Comparison of ENCODE assay signal across 10 cellular contexts in genomic region chr11:110778351-110778750, GRCh38.
DNase-seq lines count a peak whose midpoint lies in the region; ATAC-seq and TF ChIP-seq lines count a peak whose summit lies in the region.
"Had no signal": no experiment of that assay in that cellular context is flagged by ENCODE, and none has a peak within 500 bp of the region (broad histone marks: within the 10 kb centered on the region; RNA-seq: fewer than 3 reads in every experiment).

No MANE protein-coding gene starts in this region.

- no peak for TF ChIP-seq EP300 in upper lobe of left lung (IDR thresholded peaks at IDR 0.05)

- BruUV-seq in Calu3 (replicated peaks; lab: Mats Ljungman, UMichigan) = no TSS peak

- intact Hi-C loops in Calu3 (cut with micrococcal nuclease; ENCODE audit: unreplicated experiment) = no loop called here

- TF ChIP-seq POLR2A in upper lobe of left lung (IDR thresholded peaks at IDR 0.05) = no peak

- H3K27me3 Mint-ChIP-seq in IgD-negative memory B cell (no peaks in the 10 kb centered on the region), Calu3 (ENCODE audit: unreplicated experiment) (no peaks in the 10 kb centered on the region)
- no peaks in the 10 kb centered on the region for H3K27me3 Mint-ChIP-seq in activated T-cell treated with anti-CD3 and anti-CD28 coated beads, Interleukin-2, amount 50 U/mL, for 72 hours (ENCODE audit: low read depth)

- H3K4me1 Mint-ChIP-seq in IgD-negative memory B cell (peaks cover 5 to 13% (median 10%) of the 10 kb centered on the region in 3 donors), Calu3 (ENCODE audit: low read depth, unreplicated experiment) (no peaks in the 10 kb centered on the region)
- no peaks in the 10 kb centered on the region for H3K4me1 Mint-ChIP-seq in activated T-cell treated with anti-CD3 and anti-CD28 coated beads, Interleukin-2, amount 50 U/mL, for 72 hours (ENCODE audit: low read depth)
- H3K4me1 Mint-ChIP-seq: WTC11 had no signal

- H3K4me3 ChIP-seq in fibroblast of the aortic adventitia (ENCODE audit: low read depth, low read length) (no peak overlapping the region), upper lobe of left lung (no peak overlapping the region)
- H3K4me3 ChIP-seq: PC-9 had no signal

- TF ChIP-seq CTCF in fibroblast of the aortic adventitia (IDR thresholded peaks at IDR 0.05; ENCODE audit: insufficient read depth, low read length) (no peak), upper lobe of left lung (IDR thresholded peaks at IDR 0.05) (no peak), Calu3 (IDR thresholded peaks at IDR 0.05; ENCODE audit: unreplicated experiment) (no peak)

- peak overlapping the region in 2 of 3 donors; percentile 26 to 83 for H3K27ac Mint-ChIP-seq in IgD-negative memory B cell
- no peak overlapping the region for H3K27ac Mint-ChIP-seq in activated T-cell treated with anti-CD3 and anti-CD28 coated beads, Interleukin-2, amount 50 U/mL, for 72 hours
- H3K27ac Mint-ChIP-seq in Calu3 (ENCODE audit: unreplicated experiment) = no peak overlapping the region
- H3K27ac Mint-ChIP-seq: WTC11 had no signal

- H3K9me3 ChIP-seq in upper lobe of left lung = peaks cover 0 to 10% (median 6%) of the 10 kb centered on the region in 4 donors

- H3K4me3 Mint-ChIP-seq in IgD-negative memory B cell (no peak overlapping the region), Calu3 (ENCODE audit: low read depth, unreplicated experiment) (no peak overlapping the region)
- no peak overlapping the region for H3K4me3 Mint-ChIP-seq in activated T-cell treated with anti-CD3 and anti-CD28 coated beads, Interleukin-2, amount 50 U/mL, for 72 hours
- H3K4me3 Mint-ChIP-seq: WTC11 had no signal

- no peaks in the 10 kb centered on the region for H3K36me3 Mint-ChIP-seq in IgD-negative memory B cell
- H3K36me3 Mint-ChIP-seq in activated T-cell treated with anti-CD3 and anti-CD28 coated beads, Interleukin-2, amount 50 U/mL, for 72 hours (ENCODE audit: insufficient read depth in 2 of 2) = peaks cover 5% of the 10 kb centered on the region in 2 donors
- H3K36me3 Mint-ChIP-seq in Calu3 (ENCODE audit: insufficient read depth, unreplicated experiment) = no peaks in the 10 kb centered on the region

- H3K36me3 ChIP-seq in upper lobe of left lung = no peaks in the 10 kb centered on the region

- CTCF ChIA-PET in Calu3 (lab: Charles Lee) = no interaction called here

- H3K4me1 ChIP-seq in upper lobe of left lung = peaks cover 11 to 24% (median 20%) of the 10 kb centered on the region in 4 donors

- peak; percentile 33 for DNase-seq in fibroblast of the aortic adventitia (ENCODE audit: low read depth)
- DNase-seq in upper lobe of left lung = peak in 1 of 2 donors; percentile 38
- DNase-seq in activated T-cell treated with anti-CD3 and anti-CD28 coated beads, Interleukin-2, amount 50 U/mL, for 72 hours = no peak
- no peak for DNase-seq in Calu3
- no peak for DNase-seq in activated CD8-positive, alpha-beta memory T cell treated with anti-CD3 and anti-CD28 coated beads for 24 hours
- DNase-seq: activated naive CD4-positive, alpha-beta T cell treated with Interleukin-2 at 50 U/mL for 16 hours had no signal

- no peaks in the 10 kb centered on the region for H3K27me3 ChIP-seq in upper lobe of left lung

- peaks cover 0 to 2% (median 0%) of the 10 kb centered on the region in 3 donors for H3K9me3 Mint-ChIP-seq in IgD-negative memory B cell
- H3K9me3 Mint-ChIP-seq in activated T-cell treated with anti-CD3 and anti-CD28 coated beads, Interleukin-2, amount 50 U/mL, for 72 hours = peaks cover 5 to 8% of the 10 kb centered on the region in 2 donors
- peaks cover 2% of the 10 kb centered on the region for H3K9me3 Mint-ChIP-seq in Calu3 (ENCODE audit: low read depth, unreplicated experiment)

- H3K27ac ChIP-seq in upper lobe of left lung = peak overlapping the region; percentile 19 to 67 (median 64)
- H3K27ac ChIP-seq: PC-9 had no signal

- 0 to 4% methylated on average over 1 of the region's 1 CpG for WGBS in upper lobe of left lung, 2 donors

- ATAC-seq in GM21367 (IDR thresholded peaks at IDR 0.05; ENCODE audit: unreplicated experiment) (peak; percentile 58), upper lobe of left lung (ENCODE audit: low FRiP score in 2 of 2) (peak in 1 of 2 donors; percentile 66)
- no peak for ATAC-seq in activated T-cell treated with anti-CD3 and anti-CD28 coated beads, Interleukin-2, amount 50 U/mL, for 72 hours (replicated peaks in 1 of 2)
- ATAC-seq: WTC11 had no signal

Comparison
In these comparisons a context has a peak if more than half of its experiments do, and no peak if none do; other contexts are left out.
1. H3K27ac Mint-ChIP-seq: peak in IgD-negative memory B cell (2 of 3); none in activated T-cell treated with anti-CD3 and anti-CD28 coated beads, Interleukin-2, amount 50 U/mL, for 72 hours (single experiment) and Calu3 (single experiment).